9 cellular contexts compared by ENCODE assay signal in the genomic region with DNA sequence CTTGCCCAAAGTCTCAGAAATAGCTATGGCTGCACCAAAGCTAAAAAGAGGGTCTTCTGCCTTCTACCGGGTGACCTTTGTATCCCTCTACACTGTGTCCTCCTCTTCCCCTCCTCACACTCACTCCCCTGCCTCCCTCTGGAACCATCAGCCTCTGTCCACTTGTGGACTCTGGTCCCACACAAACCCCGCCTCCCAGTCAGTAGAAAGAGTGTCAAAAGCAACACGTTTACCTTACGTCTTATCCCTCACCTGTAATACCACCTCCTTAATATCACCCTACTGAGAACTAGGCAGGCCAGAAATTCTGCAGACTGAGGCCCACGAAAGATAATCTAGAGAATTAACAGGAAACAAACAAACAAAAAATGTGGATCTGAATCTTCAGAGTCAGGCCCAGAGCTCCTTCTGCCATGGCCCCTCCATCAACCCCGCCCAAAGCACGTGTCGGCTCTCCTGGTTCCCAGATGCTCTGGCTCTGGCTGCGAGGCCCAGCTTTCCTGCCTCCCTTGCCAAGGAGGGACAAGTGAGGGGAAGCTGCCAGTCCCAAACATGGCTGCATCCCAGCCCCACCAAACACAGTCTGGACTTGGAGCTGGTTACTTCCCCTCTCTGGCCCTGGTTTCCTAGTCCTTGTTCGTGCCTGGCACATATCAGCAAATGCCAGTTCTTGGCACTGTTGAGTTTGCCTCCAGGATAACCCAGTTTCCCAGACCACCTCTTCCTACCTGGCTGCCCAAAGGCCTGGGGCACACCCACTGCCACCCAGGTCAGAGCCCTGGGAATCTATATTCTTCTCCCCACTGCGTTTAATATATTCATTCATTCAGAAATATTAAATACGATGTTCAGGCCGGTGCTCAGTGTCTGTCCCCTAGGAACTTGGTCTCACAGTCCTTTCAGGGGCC. TPM values are rescaled to one million over a fixed set of nuclear protein-coding genes. Genes with fewer than 3 reads are reported as not detected.
DNase-seq lines count a peak whose midpoint lies in the region; ATAC-seq and TF ChIP-seq lines count a peak whose summit lies in the region.
"Had no signal": no experiment of that assay in that cellular context is flagged by ENCODE, and none has a peak within 500 bp of the region (broad histone marks: within the 10 kb centered on the region; RNA-seq: fewer than 3 reads in every experiment).

No MANE protein-coding gene starts in this region.

- intact Hi-C loops in activated naive CD4-positive, alpha-beta T cell treated with anti-CD3 and anti-CD28 coated beads for 36 hours (cut with micrococcal nuclease): loop anchor here (1.0 to 10.0 kb wide), 6 partner anchors 65 to 791 kb away; partner anchors contain the start of genes ERH, SLC39A9, SRSF5 and ZFP36L1
- intact Hi-C loops in colonic mucosa (cut with DNase I) (no loop called here), aorta (cut with DNase I) (loop anchor here in 1 of 2 donors (5.0 kb wide), 2 partner anchors 34 to 121 kb away; no protein-coding TSS in a partner anchor)

- DNase-seq in activated naive CD4-positive, alpha-beta T cell treated with anti-CD3 and anti-CD28 coated beads for 36 hours: no peak
- no peak for DNase-seq in activated naive CD4-positive, alpha-beta T cell treated with Interleukin-2 at 50 U/mL for 16 hours
- DNase-seq in colonic mucosa (peak; percentile 60), aorta (peak; percentile 78 to 86), NCI-H1417 treated with DMSO at 0.1 percent for 48 hours (lab: John Stamatoyannopoulos, UW) (no peak)
- DNase-seq: SIG-M5 had no signal

- peak overlapping the region; percentile 59 for H3K27ac Mint-ChIP-seq in activated naive CD4-positive, alpha-beta T cell treated with anti-CD3 and anti-CD28 coated beads for 36 hours

- WGBS in mesodermal cell (ENCODE audit: insufficient coverage in 2 of 2), 2 experiments: 79 to 87% methylated on average over 8 to 11 of the region's 13 CpGs
- 3 to 7% methylated on average over 13 of the region's 13 CpGs for WGBS in aorta, 2 donors

- H3K36me3 Mint-ChIP-seq in activated naive CD4-positive, alpha-beta T cell treated with anti-CD3 and anti-CD28 coated beads for 36 hours (ENCODE audit: low read depth): peaks cover 36% of the 10 kb centered on the region

- no peak for TF ChIP-seq CTCF in colonic mucosa (IDR thresholded peaks at IDR 0.05)

- H3K4me3 ChIP-seq in colonic mucosa: peak overlapping the region; percentile 96
- peak overlapping the region; percentile 97 for H3K4me3 ChIP-seq in mesodermal cell (ENCODE audit: extremely low read depth, insufficient read depth, low read length, poor library complexity, severe bottlenecking)
- peak overlapping the region; percentile 62 to 95 for H3K4me3 ChIP-seq in aorta (ENCODE audit: low read length in 2 of 2)

- peaks cover 22% of the 10 kb centered on the region for H3K9me3 Mint-ChIP-seq in activated naive CD4-positive, alpha-beta T cell treated with anti-CD3 and anti-CD28 coated beads for 36 hours

- CTCF ChIA-PET in activated naive CD4-positive, alpha-beta T cell treated with anti-CD3 and anti-CD28 coated beads for 36 hours (lab: Charles Lee): interaction anchor here (0.8 to 2.2 kb wide), 5 partner anchors 23 to 131 kb away, joined by 3 to 6 read pairs (median 4); no protein-coding TSS in a partner anchor

- H3K4me3 Mint-ChIP-seq in activated naive CD4-positive, alpha-beta T cell treated with anti-CD3 and anti-CD28 coated beads for 36 hours: peak overlapping the region; percentile 78

- H3K27me3 ChIP-seq in colonic mucosa: no peaks in the 10 kb centered on the region
- no peaks in the 10 kb centered on the region for H3K27me3 ChIP-seq in aorta (ENCODE audit: control insufficient read depth in 1 of 2, insufficient read depth in 2 of 2, low read length in 1 of 2)

- H3K9me3 ChIP-seq in colonic mucosa (no peaks in the 10 kb centered on the region), mesodermal cell (ENCODE audit: control insufficient read depth, low read length) (no peaks in the 10 kb centered on the region), aorta (ENCODE audit: control insufficient read depth, low read length) (no peaks in the 10 kb centered on the region)

- peak overlapping the region; percentile 61 to 91 for H3K9ac ChIP-seq in colonic mucosa (ENCODE audit: low read depth in 2 of 2, low read length in 2 of 2)

- peak; percentile 4 for ATAC-seq in aorta (ENCODE audit: low FRiP score)
- no peak for ATAC-seq in GM18498 (IDR thresholded peaks at IDR 0.05; ENCODE audit: unreplicated experiment)
- no peak for ATAC-seq in HG03097 (IDR thresholded peaks at IDR 0.05; ENCODE audit: low FRiP score, unreplicated experiment)

- no peaks in the 10 kb centered on the region for H3K4me1 ChIP-seq in colonic mucosa
- H3K4me1 ChIP-seq in mesodermal cell (ENCODE audit: control insufficient read depth, insufficient read depth, low read length, poor library complexity, severe bottlenecking): peaks cover 65% of the 10 kb centered on the region
- H3K4me1 ChIP-seq in aorta (ENCODE audit: control insufficient read depth in 1 of 2, insufficient read depth in 2 of 2, low read length in 2 of 2): peaks cover under 1% of the 10 kb centered on the region in 2 donors

- H3K36me3 ChIP-seq in colonic mucosa: no peaks in the 10 kb centered on the region
- peaks cover 63% of the 10 kb centered on the region for H3K36me3 ChIP-seq in mesodermal cell (ENCODE audit: control insufficient read depth, insufficient read depth, low read length)
- H3K36me3 ChIP-seq in aorta (ENCODE audit: control insufficient read depth in 1 of 2, insufficient read depth in 2 of 2, low read length in 1 of 2): no peaks in the 10 kb centered on the region

- H3K27ac ChIP-seq in colonic mucosa: peak overlapping the region; percentile 96
- H3K27ac ChIP-seq in mesodermal cell (ENCODE audit: low read depth, low read length, severe bottlenecking): peak overlapping the region; percentile 95
- peak overlapping the region; percentile 100 for H3K27ac ChIP-seq in aorta (ENCODE audit: low read depth in 1 of 2, low read length in 2 of 2)

- no peaks in the 10 kb centered on the region for H3K27me3 Mint-ChIP-seq in activated naive CD4-positive, alpha-beta T cell treated with anti-CD3 and anti-CD28 coated beads for 36 hours (ENCODE audit: low read depth)

- peaks cover 46% of the 10 kb centered on the region for H3K4me1 Mint-ChIP-seq in activated naive CD4-positive, alpha-beta T cell treated with anti-CD3 and anti-CD28 coated beads for 36 hours (ENCODE audit: low read depth)

RNA-seq across cellular contexts. Expression of gene ACTN1, which starts 2.7 kb away (rescaled TPM):
- total RNA-seq in activated naive CD4-positive, alpha-beta T cell treated with anti-CD3 and anti-CD28 coated beads for 36 hours: 10 to 100 TPM; 79.7 to 80.6 TPM
- total RNA-seq in colonic mucosa (100 to 1,000 TPM; 106 to 185 TPM), aorta (1,000 to 10,000 TPM in 1 of 2 donors, 100 to 1,000 TPM in 1; 883 to 1,590 TPM)
- polyA plus RNA-seq in mesodermal cell (2013, experiment 1 of 2): 357 TPM
- 310 TPM for polyA plus RNA-seq in mesodermal cell (2013, experiment 2 of 2)
- 100 to 1,000 TPM in 1 of 2 donors, 10 to 100 TPM in 1; 82.0 to 378 TPM for polyA plus RNA-seq in aorta

Comparison
In these comparisons a context has a peak if more than half of its experiments do, and no peak if none do; other contexts are left out.
1. DNase-seq: peak in colonic mucosa (single experiment) and aorta (2 of 2); none in activated naive CD4-positive, alpha-beta T cell treated with anti-CD3 and anti-CD28 coated beads for 36 hours (single experiment), activated naive CD4-positive, alpha-beta T cell treated with Interleukin-2 at 50 U/mL for 16 hours (single experiment) and NCI-H1417 treated with DMSO at 0.1 percent for 48 hours (single experiment).
2. RNA of gene ACTN1, which starts 2.7 kb away (total RNA-seq): 883 to 1,590 TPM in aorta; 106 to 185 TPM in colonic mucosa and 79.7 to 80.6 TPM in activated naive CD4-positive, alpha-beta T cell treated with anti-CD3 and anti-CD28 coated beads for 36 hours; every median in the first group is over 4 times any median in the second.
3. Peak in every context shown above with its lines, with median percentiles within 50 percentile points of each other: H3K27ac ChIP-seq and H3K4me3 ChIP-seq.